Comparison of ENCODE assay signal across 1 cellular context in the genomic region with DNA sequence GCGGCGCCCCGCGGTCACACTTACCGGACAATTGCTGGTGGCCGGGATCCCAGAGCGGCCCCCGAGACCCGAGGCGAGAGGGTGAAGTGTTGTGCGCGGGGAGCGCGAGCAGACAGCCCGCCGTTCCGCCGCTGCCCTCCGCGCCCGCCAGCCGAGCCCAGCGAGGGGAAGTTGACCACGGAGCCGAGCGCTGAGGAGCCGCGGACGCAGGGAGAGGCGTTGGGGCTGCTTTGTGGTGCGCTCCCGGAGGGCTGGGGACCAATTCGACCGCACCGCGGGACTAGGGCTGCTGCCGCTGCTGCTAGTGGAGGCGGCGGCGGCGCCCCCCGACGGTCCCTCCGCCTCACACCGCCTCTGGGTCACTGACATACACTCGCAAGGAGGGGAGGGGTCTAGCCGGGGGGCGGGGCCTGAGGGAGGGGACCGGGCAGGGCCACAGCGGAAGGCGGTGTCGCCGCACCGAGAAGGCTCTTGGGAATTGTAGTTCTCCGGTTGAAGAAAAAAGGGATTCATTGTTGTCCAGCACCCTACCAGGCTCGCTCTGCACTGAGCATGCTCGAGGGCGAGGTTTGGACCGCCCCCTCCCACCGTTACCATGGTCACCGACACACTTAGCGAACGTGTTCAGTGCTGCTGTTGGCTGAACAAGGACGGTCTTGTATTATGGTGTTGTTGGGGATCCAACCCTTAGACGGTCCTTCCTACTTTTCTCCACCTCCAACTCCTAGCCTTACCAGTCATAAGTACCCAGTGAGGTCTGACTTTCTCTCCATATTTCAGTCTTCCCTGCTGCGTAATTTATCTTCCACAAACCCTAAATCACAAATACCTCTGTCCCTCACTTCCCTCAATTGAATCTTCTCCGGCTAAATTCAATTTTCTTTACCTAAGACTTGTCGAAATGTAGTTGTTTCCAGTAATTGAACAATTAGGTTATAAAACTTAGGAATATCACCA.
TF ChIP-seq lines count a peak whose summit lies in the region.

A gene with protein sequence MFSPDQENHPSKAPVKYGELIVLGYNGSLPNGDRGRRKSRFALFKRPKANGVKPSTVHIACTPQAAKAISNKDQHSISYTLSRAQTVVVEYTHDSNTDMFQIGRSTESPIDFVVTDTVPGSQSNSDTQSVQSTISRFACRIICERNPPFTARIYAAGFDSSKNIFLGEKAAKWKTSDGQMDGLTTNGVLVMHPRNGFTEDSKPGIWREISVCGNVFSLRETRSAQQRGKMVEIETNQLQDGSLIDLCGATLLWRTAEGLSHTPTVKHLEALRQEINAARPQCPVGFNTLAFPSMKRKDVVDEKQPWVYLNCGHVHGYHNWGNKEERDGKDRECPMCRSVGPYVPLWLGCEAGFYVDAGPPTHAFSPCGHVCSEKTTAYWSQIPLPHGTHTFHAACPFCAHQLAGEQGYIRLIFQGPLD (minus strand): TSS at position 364 of the 957 bp plus-strand sequence. CDS start 36,110 bp downstream, outside the sequence.

TF ChIP-seq in HepG2, 621 proteins besides CTCF, POLR2A, EP300 and RAD21 (continued from another document and continues in another):
- TF ChIP-seq, protein P1, sequence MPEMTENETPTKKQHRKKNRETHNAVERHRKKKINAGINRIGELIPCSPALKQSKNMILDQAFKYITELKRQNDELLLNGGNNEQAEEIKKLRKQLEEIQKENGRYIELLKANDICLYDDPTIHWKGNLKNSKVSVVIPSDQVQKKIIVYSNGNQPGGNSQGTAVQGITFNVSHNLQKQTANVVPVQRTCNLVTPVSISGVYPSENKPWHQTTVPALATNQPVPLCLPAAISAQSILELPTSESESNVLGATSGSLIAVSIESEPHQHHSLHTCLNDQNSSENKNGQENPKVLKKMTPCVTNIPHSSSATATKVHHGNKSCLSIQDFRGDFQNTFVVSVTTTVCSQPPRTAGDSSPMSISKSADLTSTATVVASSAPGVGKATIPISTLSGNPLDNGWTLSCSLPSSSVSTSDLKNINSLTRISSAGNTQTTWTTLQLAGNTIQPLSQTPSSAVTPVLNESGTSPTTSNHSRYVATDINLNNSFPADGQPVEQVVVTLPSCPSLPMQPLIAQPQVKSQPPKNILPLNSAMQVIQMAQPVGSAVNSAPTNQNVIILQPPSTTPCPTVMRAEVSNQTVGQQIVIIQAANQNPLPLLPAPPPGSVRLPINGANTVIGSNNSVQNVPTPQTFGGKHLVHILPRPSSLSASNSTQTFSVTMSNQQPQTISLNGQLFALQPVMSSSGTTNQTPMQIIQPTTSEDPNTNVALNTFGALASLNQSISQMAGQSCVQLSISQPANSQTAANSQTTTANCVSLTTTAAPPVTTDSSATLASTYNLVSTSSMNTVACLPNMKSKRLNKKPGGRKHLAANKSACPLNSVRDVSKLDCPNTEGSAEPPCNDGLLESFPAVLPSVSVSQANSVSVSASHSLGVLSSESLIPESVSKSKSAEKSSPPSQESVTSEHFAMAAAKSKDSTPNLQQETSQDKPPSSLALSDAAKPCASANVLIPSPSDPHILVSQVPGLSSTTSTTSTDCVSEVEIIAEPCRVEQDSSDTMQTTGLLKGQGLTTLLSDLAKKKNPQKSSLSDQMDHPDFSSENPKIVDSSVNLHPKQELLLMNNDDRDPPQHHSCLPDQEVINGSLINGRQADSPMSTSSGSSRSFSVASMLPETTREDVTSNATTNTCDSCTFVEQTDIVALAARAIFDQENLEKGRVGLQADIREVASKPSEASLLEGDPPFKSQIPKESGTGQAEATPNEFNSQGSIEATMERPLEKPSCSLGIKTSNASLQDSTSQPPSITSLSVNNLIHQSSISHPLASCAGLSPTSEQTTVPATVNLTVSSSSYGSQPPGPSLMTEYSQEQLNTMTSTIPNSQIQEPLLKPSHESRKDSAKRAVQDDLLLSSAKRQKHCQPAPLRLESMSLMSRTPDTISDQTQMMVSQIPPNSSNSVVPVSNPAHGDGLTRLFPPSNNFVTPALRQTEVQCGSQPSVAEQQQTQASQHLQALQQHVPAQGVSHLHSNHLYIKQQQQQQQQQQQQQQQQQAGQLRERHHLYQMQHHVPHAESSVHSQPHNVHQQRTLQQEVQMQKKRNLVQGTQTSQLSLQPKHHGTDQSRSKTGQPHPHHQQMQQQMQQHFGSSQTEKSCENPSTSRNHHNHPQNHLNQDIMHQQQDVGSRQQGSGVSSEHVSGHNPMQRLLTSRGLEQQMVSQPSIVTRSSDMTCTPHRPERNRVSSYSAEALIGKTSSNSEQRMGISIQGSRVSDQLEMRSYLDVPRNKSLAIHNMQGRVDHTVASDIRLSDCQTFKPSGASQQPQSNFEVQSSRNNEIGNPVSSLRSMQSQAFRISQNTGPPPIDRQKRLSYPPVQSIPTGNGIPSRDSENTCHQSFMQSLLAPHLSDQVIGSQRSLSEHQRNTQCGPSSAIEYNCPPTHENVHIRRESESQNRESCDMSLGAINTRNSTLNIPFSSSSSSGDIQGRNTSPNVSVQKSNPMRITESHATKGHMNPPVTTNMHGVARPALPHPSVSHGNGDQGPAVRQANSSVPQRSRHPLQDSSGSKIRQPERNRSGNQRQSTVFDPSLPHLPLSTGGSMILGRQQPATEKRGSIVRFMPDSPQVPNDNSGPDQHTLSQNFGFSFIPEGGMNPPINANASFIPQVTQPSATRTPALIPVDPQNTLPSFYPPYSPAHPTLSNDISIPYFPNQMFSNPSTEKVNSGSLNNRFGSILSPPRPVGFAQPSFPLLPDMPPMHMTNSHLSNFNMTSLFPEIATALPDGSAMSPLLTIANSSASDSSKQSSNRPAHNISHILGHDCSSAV (CRISPR knock-in tag; IDR thresholded peaks at IDR 0.05; ENCODE audit: borderline replicate concordance) = no peak
- TF ChIP-seq ZNF773 (CRISPR knock-in tag; IDR thresholded peaks at IDR 0.05; ENCODE audit: borderline replicate concordance) (no peak), ZNF34 (CRISPR knock-in tag; IDR thresholded peaks at IDR 0.05; ENCODE audit: borderline replicate concordance) (peak; percentile 90; the same call in 1 of the 2 replicates), TP53 (CRISPR knock-in tag; conservative IDR thresholded peaks at IDR 0.05) (no peak), CHD2 (IDR thresholded peaks at IDR 0.05; ENCODE audit: low read depth, low read length) (no peak), EEA1 (CRISPR knock-in tag; IDR thresholded peaks at IDR 0.05; ENCODE audit: borderline replicate concordance) (peak; percentile 89; the same call in 1 of the 2 replicates), GFI1 (CRISPR knock-in tag; IDR thresholded peaks at IDR 0.05; ENCODE audit: borderline replicate concordance) (no peak), HOXD1 (CRISPR knock-in tag; IDR thresholded peaks at IDR 0.05) (no peak), SRSF1 (optimal IDR thresholded peaks at IDR 0.05; ENCODE audit: low read depth, low read length) (peak; percentile 48), PCBP2 (optimal IDR thresholded peaks at IDR 0.05; ENCODE audit: low read depth, low read length, poor library complexity, severe bottlenecking) (no peak), ZNF598 (CRISPR knock-in tag; IDR thresholded peaks at IDR 0.05; ENCODE audit: borderline replicate concordance) (peak; percentile 82; the same call in 1 of the 2 replicates), GLI4 (CRISPR knock-in tag; IDR thresholded peaks at IDR 0.05; ENCODE audit: borderline replicate concordance) (0 out of 2 replicates have a peak, but pooled peaks have one; percentile 57), ZNF274 (CRISPR knock-in tag; IDR thresholded peaks at IDR 0.05) (peak; percentile 84; the same call in 1 of the 2 replicates)
- TF ChIP-seq, protein P2, sequence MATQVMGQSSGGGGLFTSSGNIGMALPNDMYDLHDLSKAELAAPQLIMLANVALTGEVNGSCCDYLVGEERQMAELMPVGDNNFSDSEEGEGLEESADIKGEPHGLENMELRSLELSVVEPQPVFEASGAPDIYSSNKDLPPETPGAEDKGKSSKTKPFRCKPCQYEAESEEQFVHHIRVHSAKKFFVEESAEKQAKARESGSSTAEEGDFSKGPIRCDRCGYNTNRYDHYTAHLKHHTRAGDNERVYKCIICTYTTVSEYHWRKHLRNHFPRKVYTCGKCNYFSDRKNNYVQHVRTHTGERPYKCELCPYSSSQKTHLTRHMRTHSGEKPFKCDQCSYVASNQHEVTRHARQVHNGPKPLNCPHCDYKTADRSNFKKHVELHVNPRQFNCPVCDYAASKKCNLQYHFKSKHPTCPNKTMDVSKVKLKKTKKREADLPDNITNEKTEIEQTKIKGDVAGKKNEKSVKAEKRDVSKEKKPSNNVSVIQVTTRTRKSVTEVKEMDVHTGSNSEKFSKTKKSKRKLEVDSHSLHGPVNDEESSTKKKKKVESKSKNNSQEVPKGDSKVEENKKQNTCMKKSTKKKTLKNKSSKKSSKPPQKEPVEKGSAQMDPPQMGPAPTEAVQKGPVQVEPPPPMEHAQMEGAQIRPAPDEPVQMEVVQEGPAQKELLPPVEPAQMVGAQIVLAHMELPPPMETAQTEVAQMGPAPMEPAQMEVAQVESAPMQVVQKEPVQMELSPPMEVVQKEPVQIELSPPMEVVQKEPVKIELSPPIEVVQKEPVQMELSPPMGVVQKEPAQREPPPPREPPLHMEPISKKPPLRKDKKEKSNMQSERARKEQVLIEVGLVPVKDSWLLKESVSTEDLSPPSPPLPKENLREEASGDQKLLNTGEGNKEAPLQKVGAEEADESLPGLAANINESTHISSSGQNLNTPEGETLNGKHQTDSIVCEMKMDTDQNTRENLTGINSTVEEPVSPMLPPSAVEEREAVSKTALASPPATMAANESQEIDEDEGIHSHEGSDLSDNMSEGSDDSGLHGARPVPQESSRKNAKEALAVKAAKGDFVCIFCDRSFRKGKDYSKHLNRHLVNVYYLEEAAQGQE (IDR thresholded peaks at IDR 0.05; ENCODE audit: borderline replicate concordance in 1 of 2, low read depth in 1 of 2, low read length in 2 of 2) = peak in 1 of 2 experiments; percentile 65; a peak in 1 of 4 replicates
- TF ChIP-seq, protein P3, sequence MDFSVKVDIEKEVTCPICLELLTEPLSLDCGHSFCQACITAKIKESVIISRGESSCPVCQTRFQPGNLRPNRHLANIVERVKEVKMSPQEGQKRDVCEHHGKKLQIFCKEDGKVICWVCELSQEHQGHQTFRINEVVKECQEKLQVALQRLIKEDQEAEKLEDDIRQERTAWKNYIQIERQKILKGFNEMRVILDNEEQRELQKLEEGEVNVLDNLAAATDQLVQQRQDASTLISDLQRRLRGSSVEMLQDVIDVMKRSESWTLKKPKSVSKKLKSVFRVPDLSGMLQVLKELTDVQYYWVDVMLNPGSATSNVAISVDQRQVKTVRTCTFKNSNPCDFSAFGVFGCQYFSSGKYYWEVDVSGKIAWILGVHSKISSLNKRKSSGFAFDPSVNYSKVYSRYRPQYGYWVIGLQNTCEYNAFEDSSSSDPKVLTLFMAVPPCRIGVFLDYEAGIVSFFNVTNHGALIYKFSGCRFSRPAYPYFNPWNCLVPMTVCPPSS (IDR thresholded peaks at IDR 0.05) = no peak
- TF ChIP-seq, protein P4, sequence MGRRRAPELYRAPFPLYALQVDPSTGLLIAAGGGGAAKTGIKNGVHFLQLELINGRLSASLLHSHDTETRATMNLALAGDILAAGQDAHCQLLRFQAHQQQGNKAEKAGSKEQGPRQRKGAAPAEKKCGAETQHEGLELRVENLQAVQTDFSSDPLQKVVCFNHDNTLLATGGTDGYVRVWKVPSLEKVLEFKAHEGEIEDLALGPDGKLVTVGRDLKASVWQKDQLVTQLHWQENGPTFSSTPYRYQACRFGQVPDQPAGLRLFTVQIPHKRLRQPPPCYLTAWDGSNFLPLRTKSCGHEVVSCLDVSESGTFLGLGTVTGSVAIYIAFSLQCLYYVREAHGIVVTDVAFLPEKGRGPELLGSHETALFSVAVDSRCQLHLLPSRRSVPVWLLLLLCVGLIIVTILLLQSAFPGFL (CRISPR knock-in tag; IDR thresholded peaks at IDR 0.05) = no peak
- TF ChIP-seq, protein P5, sequence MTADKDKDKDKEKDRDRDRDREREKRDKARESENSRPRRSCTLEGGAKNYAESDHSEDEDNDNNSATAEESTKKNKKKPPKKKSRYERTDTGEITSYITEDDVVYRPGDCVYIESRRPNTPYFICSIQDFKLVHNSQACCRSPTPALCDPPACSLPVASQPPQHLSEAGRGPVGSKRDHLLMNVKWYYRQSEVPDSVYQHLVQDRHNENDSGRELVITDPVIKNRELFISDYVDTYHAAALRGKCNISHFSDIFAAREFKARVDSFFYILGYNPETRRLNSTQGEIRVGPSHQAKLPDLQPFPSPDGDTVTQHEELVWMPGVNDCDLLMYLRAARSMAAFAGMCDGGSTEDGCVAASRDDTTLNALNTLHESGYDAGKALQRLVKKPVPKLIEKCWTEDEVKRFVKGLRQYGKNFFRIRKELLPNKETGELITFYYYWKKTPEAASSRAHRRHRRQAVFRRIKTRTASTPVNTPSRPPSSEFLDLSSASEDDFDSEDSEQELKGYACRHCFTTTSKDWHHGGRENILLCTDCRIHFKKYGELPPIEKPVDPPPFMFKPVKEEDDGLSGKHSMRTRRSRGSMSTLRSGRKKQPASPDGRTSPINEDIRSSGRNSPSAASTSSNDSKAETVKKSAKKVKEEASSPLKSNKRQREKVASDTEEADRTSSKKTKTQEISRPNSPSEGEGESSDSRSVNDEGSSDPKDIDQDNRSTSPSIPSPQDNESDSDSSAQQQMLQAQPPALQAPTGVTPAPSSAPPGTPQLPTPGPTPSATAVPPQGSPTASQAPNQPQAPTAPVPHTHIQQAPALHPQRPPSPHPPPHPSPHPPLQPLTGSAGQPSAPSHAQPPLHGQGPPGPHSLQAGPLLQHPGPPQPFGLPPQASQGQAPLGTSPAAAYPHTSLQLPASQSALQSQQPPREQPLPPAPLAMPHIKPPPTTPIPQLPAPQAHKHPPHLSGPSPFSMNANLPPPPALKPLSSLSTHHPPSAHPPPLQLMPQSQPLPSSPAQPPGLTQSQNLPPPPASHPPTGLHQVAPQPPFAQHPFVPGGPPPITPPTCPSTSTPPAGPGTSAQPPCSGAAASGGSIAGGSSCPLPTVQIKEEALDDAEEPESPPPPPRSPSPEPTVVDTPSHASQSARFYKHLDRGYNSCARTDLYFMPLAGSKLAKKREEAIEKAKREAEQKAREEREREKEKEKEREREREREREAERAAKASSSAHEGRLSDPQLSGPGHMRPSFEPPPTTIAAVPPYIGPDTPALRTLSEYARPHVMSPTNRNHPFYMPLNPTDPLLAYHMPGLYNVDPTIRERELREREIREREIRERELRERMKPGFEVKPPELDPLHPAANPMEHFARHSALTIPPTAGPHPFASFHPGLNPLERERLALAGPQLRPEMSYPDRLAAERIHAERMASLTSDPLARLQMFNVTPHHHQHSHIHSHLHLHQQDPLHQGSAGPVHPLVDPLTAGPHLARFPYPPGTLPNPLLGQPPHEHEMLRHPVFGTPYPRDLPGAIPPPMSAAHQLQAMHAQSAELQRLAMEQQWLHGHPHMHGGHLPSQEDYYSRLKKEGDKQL (CRISPR knock-in tag; IDR thresholded peaks at IDR 0.05; ENCODE audit: low read depth) = no peak
- TF ChIP-seq, protein P6, sequence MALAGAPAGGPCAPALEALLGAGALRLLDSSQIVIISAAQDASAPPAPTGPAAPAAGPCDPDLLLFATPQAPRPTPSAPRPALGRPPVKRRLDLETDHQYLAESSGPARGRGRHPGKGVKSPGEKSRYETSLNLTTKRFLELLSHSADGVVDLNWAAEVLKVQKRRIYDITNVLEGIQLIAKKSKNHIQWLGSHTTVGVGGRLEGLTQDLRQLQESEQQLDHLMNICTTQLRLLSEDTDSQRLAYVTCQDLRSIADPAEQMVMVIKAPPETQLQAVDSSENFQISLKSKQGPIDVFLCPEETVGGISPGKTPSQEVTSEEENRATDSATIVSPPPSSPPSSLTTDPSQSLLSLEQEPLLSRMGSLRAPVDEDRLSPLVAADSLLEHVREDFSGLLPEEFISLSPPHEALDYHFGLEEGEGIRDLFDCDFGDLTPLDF (CRISPR knock-in tag; IDR thresholded peaks at IDR 0.05) = no peak; the same call in 1 of the 2 replicates
